ENCODE assay signal across 2 cellular contexts in genomic region chr6:151089916-151090443, GRCh38.
TF ChIP-seq lines count a peak whose summit lies in the region.

No MANE protein-coding gene starts in this region.

TF ChIP-seq in H1, 55 proteins besides CTCF, POLR2A, EP300 and RAD21:
- TF ChIP-seq SP1 (IDR thresholded peaks at IDR 0.05; ENCODE audit: low read depth, low read length) = 0 out of 2 replicates have a peak, but pooled peaks have one; percentile 35
- 0 out of 4 replicates have a peak, but pooled peaks of 1 of the 2 experiments have one; percentile 18 for TF ChIP-seq HDAC2 (IDR thresholded peaks at IDR 0.05; ENCODE audit: borderline replicate concordance in 1 of 2, low read depth in 2 of 2, low read length in 2 of 2)
- TF ChIP-seq ASH2L (IDR thresholded peaks at IDR 0.05; ENCODE audit: low read length) = peak; percentile 29
- TF ChIP-seq RBBP5 (IDR thresholded peaks at IDR 0.05; ENCODE audit: borderline replicate concordance, low read depth, low read length) = no peak
- peak; percentile 41 for TF ChIP-seq NANOG (IDR thresholded peaks at IDR 0.05; ENCODE audit: insufficient read depth, low read depth, low read length, poor library complexity, severe bottlenecking)
- TF ChIP-seq TCF12 (IDR thresholded peaks at IDR 0.05; ENCODE audit: low read depth, low read length) = peak; percentile 69; the same call in 1 of the 2 replicates

TF ChIP-seq in GM12891, 5 proteins besides CTCF, POLR2A, EP300 and RAD21:
- TF ChIP-seq PAX5 (IDR thresholded peaks at IDR 0.05; ENCODE audit: insufficient read depth, low read length, severe bottlenecking) (no peak), TAF1 (IDR thresholded peaks at IDR 0.05; ENCODE audit: low read depth, low read length) (no peak), SPI1 (IDR thresholded peaks at IDR 0.05; ENCODE audit: low read depth, low read length) (no peak), POLR2AphosphoS5 (IDR thresholded peaks at IDR 0.05; ENCODE audit: low read depth, low read length) (no peak), POU2F2 (IDR thresholded peaks at IDR 0.05; ENCODE audit: low read depth, low read length) (no peak)
